8 cellular contexts compared by ENCODE assay signal in the genomic region with DNA sequence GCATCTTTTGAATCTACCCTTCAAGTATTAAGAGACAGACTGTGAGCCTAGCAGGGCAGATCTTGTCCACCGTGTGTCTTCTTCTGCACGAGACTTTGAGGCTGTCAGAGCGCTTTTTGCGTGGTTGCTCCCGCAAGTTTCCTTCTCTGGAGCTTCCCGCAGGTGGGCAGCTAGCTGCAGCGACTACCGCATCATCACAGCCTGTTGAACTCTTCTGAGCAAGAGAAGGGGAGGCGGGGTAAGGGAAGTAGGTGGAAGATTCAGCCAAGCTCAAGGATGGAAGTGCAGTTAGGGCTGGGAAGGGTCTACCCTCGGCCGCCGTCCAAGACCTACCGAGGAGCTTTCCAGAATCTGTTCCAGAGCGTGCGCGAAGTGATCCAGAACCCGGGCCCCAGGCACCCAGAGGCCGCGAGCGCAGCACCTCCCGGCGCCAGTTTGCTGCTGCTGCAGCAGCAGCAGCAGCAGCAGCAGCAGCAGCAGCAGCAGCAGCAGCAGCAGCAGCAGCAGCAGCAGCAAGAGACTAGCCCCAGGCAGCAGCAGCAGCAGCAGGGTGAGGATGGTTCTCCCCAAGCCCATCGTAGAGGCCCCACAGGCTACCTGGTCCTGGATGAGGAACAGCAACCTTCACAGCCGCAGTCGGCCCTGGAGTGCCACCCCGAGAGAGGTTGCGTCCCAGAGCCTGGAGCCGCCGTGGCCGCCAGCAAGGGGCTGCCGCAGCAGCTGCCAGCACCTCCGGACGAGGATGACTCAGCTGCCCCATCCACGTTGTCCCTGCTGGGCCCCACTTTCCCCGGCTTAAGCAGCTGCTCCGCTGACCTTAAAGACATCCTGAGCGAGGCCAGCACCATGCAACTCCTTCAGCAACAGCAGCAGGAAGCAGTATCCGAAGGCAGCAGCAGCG. TPM values are rescaled to one million over a fixed set of nuclear protein-coding genes. Genes with fewer than 3 reads are reported as not detected.
DNase-seq lines count a peak whose midpoint lies in the region; ATAC-seq and TF ChIP-seq lines count a peak whose summit lies in the region.

No MANE protein-coding gene starts in this region.

- H3K4me1 ChIP-seq in left lung (peaks cover 0 to 5% of the 10 kb centered on the region in 2 donors), tibial nerve (peaks cover 0 to 16% (median 0%) of the 10 kb centered on the region in 4 donors)

- WGBS in tibial nerve, 2 donors, result 4 to 44% methylated on average over 11 to 28 of the region's 39 CpGs

- no peaks in the 10 kb centered on the region for H3K4me1 Mint-ChIP-seq in activated CD4-positive, alpha-beta T cell treated with anti-CD3 and anti-CD28 coated beads for 36 hours

- H3K27me3 Mint-ChIP-seq in activated CD4-positive, alpha-beta T cell treated with anti-CD3 and anti-CD28 coated beads for 36 hours, result peaks cover 24% of the 10 kb centered on the region

- H3K4me3 ChIP-seq in cardiac fibroblast (replicated peaks in 1 of 2; ENCODE audit: low read depth in 2 of 2, low read length in 2 of 2), result peak overlapping the region; percentile 17 to 59
- peak overlapping the region; percentile 21 to 34 for H3K4me3 ChIP-seq in left lung
- H3K4me3 ChIP-seq in tibial nerve, result peak overlapping the region; percentile 26 to 57 (median 38)

- H3K27ac ChIP-seq in left lung, result no peak overlapping the region
- H3K27ac ChIP-seq in tibial nerve, result no peak overlapping the region

- intact Hi-C loops in activated CD4-positive, alpha-beta T cell treated with anti-CD3 and anti-CD28 coated beads for 36 hours (cut with DNase I, micrococcal nuclease), result no loop called here
- intact Hi-C loops in left lung (cut with DNase I), result no loop called here

- TF ChIP-seq EP300 in tibial nerve (IDR thresholded peaks at IDR 0.05), result no peak

- H3K36me3 Mint-ChIP-seq in activated CD4-positive, alpha-beta T cell treated with anti-CD3 and anti-CD28 coated beads for 36 hours (ENCODE audit: low read depth), result no peaks in the 10 kb centered on the region

- TF ChIP-seq CTCF in cardiac fibroblast (IDR thresholded peaks at IDR 0.05; ENCODE audit: low read depth, low read length) (no peak), left lung (IDR thresholded peaks at IDR 0.05) (no peak), tibial nerve (IDR thresholded peaks at IDR 0.05) (no peak)

- DNase-seq in activated CD4-positive, alpha-beta T cell treated with anti-CD3 and anti-CD28 coated beads for 36 hours, result peak; percentile 6
- DNase-seq in activated CD4-positive, alpha-beta T cell treated with anti-CD3 and anti-CD28 coated beads for 1 hour, result no peak
- DNase-seq in cardiac fibroblast (ENCODE audit: low read depth in 2 of 2), result peak; percentile 25 to 54
- DNase-seq in left lung, result peak; percentile 30 to 66
- DNase-seq in tibial nerve (ENCODE audit: low spot score in 2 of 2), result no peak
- DNase-seq in NCI-H1092 treated with DMSO at 0.1 percent for 48 hours (lab: John Stamatoyannopoulos, UW), result no peak
- no peak for DNase-seq in epidermal melanocyte (ENCODE audit: insufficient read length, low spot score)

- no peaks in the 10 kb centered on the region for H3K36me3 ChIP-seq in left lung
- no peaks in the 10 kb centered on the region for H3K36me3 ChIP-seq in tibial nerve

- H3K27me3 ChIP-seq in left lung (peaks cover 17 to 50% of the 10 kb centered on the region in 2 donors), tibial nerve (peaks cover 0 to 44% of the 10 kb centered on the region in 2 donors)

- H3K9me3 Mint-ChIP-seq in activated CD4-positive, alpha-beta T cell treated with anti-CD3 and anti-CD28 coated beads for 36 hours (ENCODE audit: low read depth), result no peaks in the 10 kb centered on the region

- TF ChIP-seq POLR2A in tibial nerve (IDR thresholded peaks at IDR 0.05), result no peak

- H3K9me3 ChIP-seq in left lung, result no peaks in the 10 kb centered on the region
- H3K9me3 ChIP-seq in tibial nerve, result no peaks in the 10 kb centered on the region

- no peak overlapping the region for H3K27ac Mint-ChIP-seq in activated CD4-positive, alpha-beta T cell treated with anti-CD3 and anti-CD28 coated beads for 36 hours

- CTCF ChIA-PET in activated CD4-positive, alpha-beta T cell treated with anti-CD3 and anti-CD28 coated beads for 36 hours (lab: Charles Lee), result interaction anchor here (0.7 kb wide), 2 partner anchors 9 to 10 kb away, joined by 3 read pairs; no protein-coding TSS in a partner anchor

- POLR2A ChIA-PET in activated CD4-positive, alpha-beta T cell treated with anti-CD3 and anti-CD28 coated beads for 36 hours (lab: Charles Lee), result no interaction called here

- ATAC-seq in activated CD4-positive, alpha-beta T cell treated with anti-CD3 and anti-CD28 coated beads for 36 hours, result no peak
- ATAC-seq in left lung (peak; percentile 12), HG02840 (IDR thresholded peaks at IDR 0.05; ENCODE audit: low FRiP score, unreplicated experiment) (no peak)

- H3K4me3 Mint-ChIP-seq in activated CD4-positive, alpha-beta T cell treated with anti-CD3 and anti-CD28 coated beads for 36 hours, result no peak overlapping the region

RNA-seq across cellular contexts. Expression of a gene that starts 1.3 kb away (rescaled TPM):
- total RNA-seq in activated CD4-positive, alpha-beta T cell treated with anti-CD3 and anti-CD28 coated beads for 36 hours, result not detected
- total RNA-seq in left lung (1 to 10 TPM; 3.9 to 4.3 TPM), tibial nerve (10 to 100 TPM in 3 of 4 donors, 1 to 10 TPM in 1; 9.6 to 23.5 (median 14.1) TPM)

Comparison
In these comparisons a context has a peak if more than half of its experiments do, and no peak if none do; other contexts are left out.
1. DNase-seq: peak in activated CD4-positive, alpha-beta T cell treated with anti-CD3 and anti-CD28 coated beads for 36 hours (single experiment), cardiac fibroblast (2 of 2) and left lung (2 of 2); none in activated CD4-positive, alpha-beta T cell treated with anti-CD3 and anti-CD28 coated beads for 1 hour (single experiment), tibial nerve (0 of 2), NCI-H1092 treated with DMSO at 0.1 percent for 48 hours (single experiment) and epidermal melanocyte (single experiment).
2. RNA of a gene that starts 1.3 kb away (total RNA-seq): 9.6 to 23.5 TPM in tibial nerve and 3.9 to 4.3 TPM in left lung; not detected in activated CD4-positive, alpha-beta T cell treated with anti-CD3 and anti-CD28 coated beads for 36 hours; every median in the first group is over 4 times any median in the second.
3. Peak in every context shown above with its lines, with median percentiles within 50 percentile points of each other: H3K4me3 ChIP-seq.